ENCODE assay signal across 2 cellular contexts in the genomic region with DNA sequence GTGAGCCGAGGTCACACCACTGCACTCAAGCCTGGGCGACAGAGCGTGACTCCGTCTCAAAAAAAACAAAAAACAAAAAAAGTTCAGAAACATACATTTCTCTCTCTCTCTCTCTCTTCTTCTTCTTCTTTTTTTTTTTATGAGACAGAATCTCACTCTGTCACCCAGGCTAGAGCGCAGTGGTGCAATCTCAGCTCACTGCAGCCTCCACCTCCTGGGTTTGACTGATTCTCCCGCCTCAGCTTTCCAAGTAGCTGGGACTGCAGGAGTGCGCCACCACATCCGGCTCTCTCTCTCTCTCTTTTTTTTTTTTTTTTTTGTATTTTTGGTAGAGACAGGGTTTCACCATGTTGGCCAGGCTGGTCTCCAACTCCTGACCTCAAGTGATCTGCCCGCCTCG. TPM values are rescaled to one million over a fixed set of nuclear protein-coding genes. Genes with fewer than 3 reads are reported as not detected.
"Had no signal": no experiment of that assay in that cellular context is flagged by ENCODE, and none has a peak within 500 bp of the region (broad histone marks: within the 10 kb centered on the region; RNA-seq: fewer than 3 reads in every experiment).

No MANE protein-coding gene starts in this region.

RNA-seq across cellular contexts. Expression of a gene that starts 16.8 kb away (rescaled TPM):
- total RNA-seq: PC-3, RPMI7951 had no signal
